ENCODE assay signal across 8 cellular contexts in the genomic region with DNA sequence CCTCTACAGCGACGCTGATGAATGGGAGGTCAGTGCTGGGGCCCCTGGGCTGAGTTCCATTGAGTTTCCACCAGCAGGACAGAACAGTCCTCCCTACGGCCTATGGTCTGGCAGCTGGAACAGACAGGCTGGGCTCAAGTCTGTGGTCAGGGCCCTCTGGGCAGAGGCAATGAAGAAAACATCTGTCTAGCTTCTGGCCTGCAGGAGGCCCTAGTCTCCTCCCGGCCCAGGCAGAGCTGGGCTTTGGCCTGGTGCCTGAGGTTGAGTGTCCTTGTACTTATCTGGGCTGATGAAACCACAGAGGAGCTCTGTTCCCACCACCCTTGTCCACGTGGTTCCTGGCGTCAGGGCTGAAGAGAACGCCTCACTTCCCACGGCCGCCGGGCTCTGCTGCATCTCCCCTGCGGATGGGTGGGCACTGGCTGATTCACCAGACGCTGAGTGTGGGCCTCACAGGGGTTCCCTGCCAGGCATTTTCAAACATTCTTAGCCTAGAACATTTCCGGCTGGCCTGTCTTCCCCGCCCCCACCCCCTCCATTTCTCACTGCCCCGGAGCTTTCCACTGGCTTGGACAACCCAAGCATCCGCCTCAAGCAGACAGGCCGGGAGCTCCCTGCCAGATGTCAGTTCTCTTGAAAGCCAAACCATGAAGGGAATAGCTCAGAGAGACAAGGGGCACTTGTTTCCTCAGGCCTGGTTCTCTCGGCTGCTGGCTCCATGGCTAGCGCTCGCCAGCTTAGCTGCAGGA. TPM values are rescaled to one million over a fixed set of nuclear protein-coding genes. Genes with fewer than 3 reads are reported as not detected.
DNase-seq lines count a peak whose midpoint lies in the region; ATAC-seq and TF ChIP-seq lines count a peak whose summit lies in the region.

No MANE protein-coding gene starts in this region.

- H3K4me3 ChIP-seq in mucosa of stomach (ENCODE audit: low read length) (peak overlapping the region; percentile 31), vagina (peak overlapping the region in 1 of 2 donors; percentile 18)

- no peaks in the 10 kb centered on the region for H3K9me3 ChIP-seq in mucosa of stomach (ENCODE audit: control insufficient read depth, low read length)
- H3K9me3 ChIP-seq in vagina = no peaks in the 10 kb centered on the region

- no peak overlapping the region for H3K27ac Mint-ChIP-seq in endothelial cell (ENCODE audit: unreplicated experiment)

- peak overlapping the region; percentile 83 for H3K27ac ChIP-seq in vagina

- no peaks in the 10 kb centered on the region for H3K9me3 Mint-ChIP-seq in endothelial cell (ENCODE audit: unreplicated experiment)

- H3K27me3 ChIP-seq in mucosa of stomach (ENCODE audit: control insufficient read depth, insufficient read depth, low read length) (no peaks in the 10 kb centered on the region), vagina (no peaks in the 10 kb centered on the region)

- intact Hi-C loops in vagina (cut with DNase I) = loop anchor here (5.0 kb wide), 1 partner anchor 159 kb away; a partner anchor contains a TSS

- peak overlapping the region; percentile 63 for H3K9ac ChIP-seq in mucosa of stomach (ENCODE audit: low read length)

- H3K4me1 ChIP-seq in mucosa of stomach (ENCODE audit: control insufficient read depth, insufficient read depth, low read length) (peaks cover 69% of the 10 kb centered on the region), vagina (peaks cover 56% of the 10 kb centered on the region)

- TF ChIP-seq POLR2A in erythroblast (IDR thresholded peaks at IDR 0.05; ENCODE audit: low read length) (peak; percentile 52), vagina (IDR thresholded peaks at IDR 0.05) (peak in 1 of 2 donors; percentile 7)

- peak; percentile 33 for ATAC-seq in HG03196 (IDR thresholded peaks at IDR 0.05; ENCODE audit: unreplicated experiment)

- peaks cover 20% of the 10 kb centered on the region for H3K36me3 Mint-ChIP-seq in endothelial cell (ENCODE audit: low read depth, unreplicated experiment)

- TF ChIP-seq CTCF in vagina (IDR thresholded peaks at IDR 0.05) (peak in 2 of 3 experiments; percentile 7 to 46), endothelial cell (IDR thresholded peaks at IDR 0.05; ENCODE audit: unreplicated experiment) (no peak)

- peaks cover 9% of the 10 kb centered on the region for H3K27me3 Mint-ChIP-seq in endothelial cell (ENCODE audit: unreplicated experiment)

- H3K4me1 Mint-ChIP-seq in endothelial cell (ENCODE audit: unreplicated experiment) = peaks cover 66% of the 10 kb centered on the region

- DNase-seq in CMK (ENCODE audit: low read depth) (peak; percentile 94), GM19238 (ENCODE audit: insufficient read length, low spot score) (peak; percentile 42), SKM-1 (lab: John Stamatoyannopoulos, UW; ENCODE audit: unreplicated experiment) (peak; percentile 79), erythroblast (lab: John Stamatoyannopoulos, UW) (peak; percentile 95 to 96), vagina (ENCODE audit: extremely low spot score in 2 of 2) (peak in 1 of 2 donors; percentile 99), endothelial cell (ENCODE audit: low spot score) (no peak)

- H3K4me3 Mint-ChIP-seq in endothelial cell (ENCODE audit: unreplicated experiment) = no peak overlapping the region

- H3K36me3 ChIP-seq in mucosa of stomach (ENCODE audit: control insufficient read depth, insufficient read depth, low read length) (peaks cover 2% of the 10 kb centered on the region), vagina (no peaks in the 10 kb centered on the region)

RNA-seq across cellular contexts. Expression of a gene that starts 20.3 kb away (rescaled TPM):
- total RNA-seq in vagina (23.8 TPM), endothelial cell (ENCODE audit: unreplicated experiment) (25.0 TPM)

RNA-seq across cellular contexts. Expression of a gene that starts 48.3 kb away (rescaled TPM):
- total RNA-seq in vagina = 6.6 TPM
- total RNA-seq in endothelial cell (ENCODE audit: unreplicated experiment) = 132 TPM

Comparison
In these comparisons a context has a peak if more than half of its experiments do, and no peak if none do; other contexts are left out.
1. RNA of a gene that starts 48.3 kb away (total RNA-seq): 132 TPM in endothelial cell (single experiment); 6.6 TPM in vagina (single experiment); every median in the first group is over 10 times any median in the second.